20 cellular contexts compared by ENCODE assay signal in genomic region chr4:145564540-145564939, GRCh38. TPM values are rescaled to one million over a fixed set of nuclear protein-coding genes. Genes with fewer than 3 reads are reported as not detected.
A peak's percentile ranks its signal among the peaks of the same experiment; 100 is the strongest.
DNase-seq lines count a peak whose midpoint lies in the region; FAIRE-seq and TF ChIP-seq lines count a peak whose summit lies in the region.
"Had no signal": no experiment of that assay in that cellular context is flagged by ENCODE, and none has a peak within 500 bp of the region (broad histone marks: within the 10 kb centered on the region; RNA-seq: fewer than 3 reads in every experiment).

No MANE protein-coding gene starts in this region.

- no peaks in the 10 kb centered on the region for H3K27me3 Mint-ChIP-seq in astrocyte (ENCODE audit: low read depth, unreplicated experiment)

- peak overlapping the region; percentile 29 for H3K27ac Mint-ChIP-seq in astrocyte (ENCODE audit: unreplicated experiment)
- H3K27ac Mint-ChIP-seq: T-cell had no signal

- no peaks in the 10 kb centered on the region for H3K27me3 ChIP-seq in BLaER1 treated with 17β-estradiol and CSF1 and Interleukin-3, amounts not matched to agents 10 nM and 100 nM
- H3K27me3 ChIP-seq in astrocyte (ENCODE audit: insufficient read depth, low read length) = no peaks in the 10 kb centered on the region

- peaks cover 32% of the 10 kb centered on the region for H3K9me3 Mint-ChIP-seq in astrocyte (ENCODE audit: unreplicated experiment)

- peaks cover 15 to 31% (median 22%) of the 10 kb centered on the region in 11 experiments for H3K36me3 ChIP-seq in BLaER1 treated with 17β-estradiol and CSF1 and Interleukin-3, amounts not matched to agents 10 nM and 100 nM
- peaks cover 6% of the 10 kb centered on the region for H3K36me3 ChIP-seq in astrocyte (ENCODE audit: insufficient read depth, low read length)

- peak overlapping the region in 4 of 11 experiments; percentile 7 to 68 (median 45); a peak in 4 of 22 replicates for H3K27ac ChIP-seq in BLaER1 treated with 17β-estradiol and CSF1 and Interleukin-3, amounts not matched to agents 10 nM and 100 nM
- no peak overlapping the region for H3K27ac ChIP-seq in astrocyte (ENCODE audit: low read depth, low read length)
- H3K27ac ChIP-seq: A549 had no signal

- H4K20me1 ChIP-seq in BLaER1 treated with 17β-estradiol and CSF1 and Interleukin-3, amounts not matched to agents 10 nM and 100 nM = no peaks in the 10 kb centered on the region
- no peaks in the 10 kb centered on the region for H4K20me1 ChIP-seq in astrocyte (ENCODE audit: insufficient read depth, low read length)

- peak; percentile 68 for FAIRE-seq in GM19239 (lab: Jason Lieb, UNC)
- FAIRE-seq in astrocyte (lab: Jason Lieb, UNC) = no peak
- FAIRE-seq: A549, D721Med, G401.6, GM12878, HTR-8/SVneo had no signal

- H3K4me1 Mint-ChIP-seq in astrocyte (ENCODE audit: low read depth, unreplicated experiment) = peaks cover 4% of the 10 kb centered on the region
- H3K4me1 Mint-ChIP-seq: T-cell had no signal

- H3K36me3 Mint-ChIP-seq in astrocyte (ENCODE audit: low read depth, unreplicated experiment) = peaks cover 31% of the 10 kb centered on the region
- H3K36me3 Mint-ChIP-seq: T-cell had no signal

- DNase-seq in GM19239 (ENCODE audit: insufficient read length, low spot score) = no peak
- no peak for DNase-seq in astrocyte (ENCODE audit: low read depth)
- DNase-seq in fibroblast of pulmonary artery (ENCODE audit: low read depth) = peak; percentile 11
- no peak for DNase-seq in stimulated activated naive CD4-positive, alpha-beta T cell (lab: John Stamatoyannopoulos, UW)
- DNase-seq in activated CD4-positive, alpha-beta T cell treated with anti-CD3 and anti-CD28 coated beads, Interleukin-2, amount 50 U/mL, for 4 hours = no peak
- no peak for DNase-seq in midbrain (lab: John Stamatoyannopoulos, UW)
- DNase-seq in hippocampal formation (lab: John Stamatoyannopoulos, UW) = no peak
- DNase-seq: KBM-7, MM.1S, NCI-H2029, NCI-H345, NCI-H510A treated with DMSO at 0.1 percent for 48 hours, NCI-H748 treated with DMSO at 0.1 percent for 48 hours, T-cell had no signal

- no peak overlapping the region for H3K4me3 Mint-ChIP-seq in astrocyte (ENCODE audit: unreplicated experiment)
- H3K4me3 Mint-ChIP-seq: T-cell had no signal

- peak overlapping the region in 6 of 11 experiments; percentile 6 to 59 (median 48); a peak in 4 of 22 replicates for H3K4me2 ChIP-seq in BLaER1 treated with 17β-estradiol and CSF1 and Interleukin-3, amounts not matched to agents 10 nM and 100 nM
- H3K4me2 ChIP-seq in astrocyte (ENCODE audit: low read length) = no peak overlapping the region
- H3K4me2 ChIP-seq: A549 had no signal

- no peak overlapping the region for H3K9ac ChIP-seq in BLaER1 treated with 17β-estradiol and CSF1 and Interleukin-3, amounts not matched to agents 10 nM and 100 nM
- H3K9ac ChIP-seq in astrocyte (ENCODE audit: low read length) = no peak overlapping the region

- no peak overlapping the region for H2AFZ ChIP-seq in astrocyte (ENCODE audit: low read depth, low read length)

- peaks cover 28 to 45% (median 32%) of the 10 kb centered on the region in 11 experiments for H3K9me3 ChIP-seq in BLaER1 treated with 17β-estradiol and CSF1 and Interleukin-3, amounts not matched to agents 10 nM and 100 nM (replicated peaks in 1 of 11)
- H3K9me3 ChIP-seq in astrocyte (ENCODE audit: insufficient read depth, low read depth, low read length) = no peaks in the 10 kb centered on the region
- H3K9me3 ChIP-seq: A549 had no signal

- TF ChIP-seq CTCF in astrocyte (IDR thresholded peaks at IDR 0.05; ENCODE audit: insufficient read depth, low read depth, low read length) (no peak), fibroblast of pulmonary artery (IDR thresholded peaks at IDR 0.05; ENCODE audit: low read length, missing control alignments) (no peak)

- peaks cover 0 to 19% (median 15%) of the 10 kb centered on the region in 10 experiments; a peak in 14 of 20 replicates for H3K4me1 ChIP-seq in BLaER1 treated with 17β-estradiol and CSF1 and Interleukin-3, amounts not matched to agents 10 nM and 100 nM
- no peaks in the 10 kb centered on the region for H3K4me1 ChIP-seq in astrocyte (ENCODE audit: insufficient read depth, low read length)
- H3K4me1 ChIP-seq: A549 had no signal

- no peak overlapping the region for H3K4me3 ChIP-seq in BLaER1 treated with 17β-estradiol and CSF1 and Interleukin-3, amounts not matched to agents 10 nM and 100 nM
- H3K4me3 ChIP-seq in astrocyte (ENCODE audit: insufficient read depth, low read depth, low read length) = no peak overlapping the region
- H3K4me3 ChIP-seq in fibroblast of pulmonary artery (replicated peaks; ENCODE audit: low read depth, low read length) = no peak overlapping the region
- H3K4me3 ChIP-seq: A549, GM12878 had no signal

- no peaks in the 10 kb centered on the region for H3K79me2 ChIP-seq in astrocyte (ENCODE audit: insufficient read depth, low read length)

RNA-seq across cellular contexts. Expression of gene MMAA, which starts 54.6 kb away (rescaled TPM):
- 8.5 and 10.4 TPM in 2 replicates for total RNA-seq in astrocyte
